ENCODE assay signal across 8 cellular contexts in genomic region chr1:58773406-58773840, GRCh38.
DNase-seq lines count a peak whose midpoint lies in the region; ATAC-seq and TF ChIP-seq lines count a peak whose summit lies in the region.

No MANE protein-coding gene starts in this region.

- no peak overlapping the region for H3K4me3 ChIP-seq in KMS-11 (IDR thresholded peaks at IDR 0.05; ENCODE audit: insufficient read depth, low read depth, low read length)
- no peak overlapping the region for H3K4me3 ChIP-seq in subcutaneous abdominal adipose tissue (ENCODE audit: low read depth in 1 of 5, low read length in 5 of 5)
- no peak overlapping the region for H3K4me3 ChIP-seq in HAP-1

- ATAC-seq in GM19468 (IDR thresholded peaks at IDR 0.05; ENCODE audit: extremely low read depth, unreplicated experiment): peak; percentile 14

- H3K27me3 ChIP-seq in KMS-11 (ENCODE audit: insufficient read depth, low read depth) (no peaks in the 10 kb centered on the region), subcutaneous abdominal adipose tissue (ENCODE audit: control insufficient read depth in 5 of 5, insufficient read depth in 4 of 5, low read length in 5 of 5) (no peaks in the 10 kb centered on the region), HAP-1 (ENCODE audit: low read depth) (no peaks in the 10 kb centered on the region)

- H2AFZ ChIP-seq in KMS-11 (ENCODE audit: low read depth): peak overlapping the region; percentile 59

- H3K9ac ChIP-seq in KMS-11: peak overlapping the region; percentile 42; the same call in 1 of the 2 replicates
- H3K9ac ChIP-seq in subcutaneous abdominal adipose tissue (ENCODE audit: low read length in 5 of 5): peak overlapping the region in 1 of 5 donors; percentile 28

- H3K4me1 ChIP-seq in KMS-11 (ENCODE audit: low read depth, poor library complexity, severe bottlenecking): peaks cover 22% of the 10 kb centered on the region
- peaks cover 0 to 25% (median 12%) of the 10 kb centered on the region in 5 donors for H3K4me1 ChIP-seq in subcutaneous abdominal adipose tissue (ENCODE audit: control insufficient read depth in 5 of 5, insufficient read depth in 5 of 5, low read length in 5 of 5)
- H3K4me1 ChIP-seq in HAP-1: no peaks in the 10 kb centered on the region

- H3K36me3 ChIP-seq in KMS-11 (ENCODE audit: insufficient read depth): no peaks in the 10 kb centered on the region
- H3K36me3 ChIP-seq in subcutaneous abdominal adipose tissue (ENCODE audit: control insufficient read depth in 5 of 5, insufficient read depth in 5 of 5, low read length in 5 of 5): no peaks in the 10 kb centered on the region
- no peaks in the 10 kb centered on the region for H3K36me3 ChIP-seq in HAP-1 (replicated peaks)

- H3K27ac ChIP-seq in C4-2B (peak overlapping the region; percentile 39), KMS-11 (peak overlapping the region; percentile 57), subcutaneous abdominal adipose tissue (ENCODE audit: low read depth, low read length) (peak overlapping the region; percentile 42)

- no peaks in the 10 kb centered on the region for H3K9me3 ChIP-seq in subcutaneous abdominal adipose tissue (ENCODE audit: control insufficient read depth in 5 of 5, low read length in 5 of 5)
- no peaks in the 10 kb centered on the region for H3K9me3 ChIP-seq in HAP-1

- peak; percentile 35 for DNase-seq in UCSD-AML1 (lab: John Stamatoyannopoulos, UW; ENCODE audit: unreplicated experiment)
- DNase-seq in hepatic stellate cell (ENCODE audit: low spot score): peak; percentile 57
- no peak for DNase-seq in HAP-1 (ENCODE audit: low spot score in 2 of 2)
- no peak for DNase-seq in NOMO-1 treated with DMSO at 0.1 percent for 48 hours (lab: John Stamatoyannopoulos, UW; ENCODE audit: unreplicated experiment)

- TF ChIP-seq CTCF in C4-2B (conservative IDR thresholded peaks at IDR 0.05) (no peak), KMS-11 (conservative IDR thresholded peaks at IDR 0.05; ENCODE audit: low read depth, low read length) (no peak)

- in situ Hi-C loops in HAP-1 (cut with MboI; ENCODE audit: low sequenced_read_pairs): no loop called here

- peak overlapping the region; percentile 37 for H3K4me2 ChIP-seq in KMS-11

- no peaks in the 10 kb centered on the region for H3K79me2 ChIP-seq in KMS-11 (ENCODE audit: insufficient read depth, low read depth)

- no peaks in the 10 kb centered on the region for H4K20me1 ChIP-seq in KMS-11 (ENCODE audit: insufficient read depth)

Comparison
In these comparisons a context has a peak if more than half of its experiments do, and no peak if none do; other contexts are left out.
1. DNase-seq: peak in UCSD-AML1 (single experiment) and hepatic stellate cell (single experiment); none in HAP-1 (0 of 2) and NOMO-1 treated with DMSO at 0.1 percent for 48 hours (single experiment).
2. Peak in every context shown above with its lines, with median percentiles within 50 percentile points of each other: H3K27ac ChIP-seq.